ENCODE assay signal across 8 cellular contexts in the genomic region with DNA sequence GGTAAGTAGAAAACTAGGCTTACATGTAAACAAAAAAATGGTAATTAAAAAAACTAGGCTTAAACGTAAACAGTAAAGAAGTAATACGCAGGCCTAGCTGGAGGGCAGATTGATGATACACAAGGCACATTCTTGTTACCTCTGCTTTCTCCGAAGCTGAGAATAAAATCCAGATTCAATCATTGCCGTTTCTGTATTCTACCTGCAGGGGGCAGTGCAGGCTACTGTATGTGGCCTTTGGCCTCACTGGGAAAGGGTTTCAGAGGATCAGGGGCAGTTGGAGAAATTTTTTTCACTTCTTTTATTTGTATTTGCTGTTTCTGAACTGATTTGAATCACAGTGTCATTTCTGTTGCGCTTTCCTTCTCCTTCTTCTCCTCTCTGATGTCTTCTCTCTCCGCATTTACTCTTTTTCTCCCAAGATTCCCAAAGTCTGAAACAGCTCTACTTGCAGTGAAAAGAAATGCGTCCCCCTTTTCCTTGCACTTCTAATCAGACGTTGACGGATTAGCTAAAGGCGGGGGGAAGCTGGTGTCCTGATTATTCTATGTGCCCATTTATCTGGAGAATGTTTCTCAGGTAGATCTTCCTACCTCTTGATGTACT.
A peak's percentile ranks its signal among the peaks of the same experiment; 100 is the strongest.
DNase-seq lines count a peak whose midpoint lies in the region; ATAC-seq and TF ChIP-seq lines count a peak whose summit lies in the region.

No MANE protein-coding gene starts in this region.

- H3K27ac Mint-ChIP-seq in H9: no peak overlapping the region
- H3K27ac Mint-ChIP-seq in mesothelial cell of epicardium: no peak overlapping the region
- H3K27ac Mint-ChIP-seq in stimulated activated effector memory CD8-positive, alpha-beta T cell treated with anti-CD3 and anti-CD28 coated beads, Interleukin-12 subunit alpha, Interleukin-12 subunit beta, amount 100 ng/mL, for 72 hours: no peak overlapping the region

- H3K27me3 Mint-ChIP-seq in H9 (ENCODE audit: low read depth) (no peaks in the 10 kb centered on the region), mesothelial cell of epicardium (ENCODE audit: low read depth) (no peaks in the 10 kb centered on the region)

- no peaks in the 10 kb centered on the region for H3K9me3 Mint-ChIP-seq in H9
- peaks cover 5% of the 10 kb centered on the region for H3K9me3 Mint-ChIP-seq in mesothelial cell of epicardium
- peaks cover 3% of the 10 kb centered on the region for H3K9me3 Mint-ChIP-seq in stimulated activated effector memory CD8-positive, alpha-beta T cell treated with anti-CD3 and anti-CD28 coated beads, Interleukin-12 subunit alpha, Interleukin-12 subunit beta, amount 100 ng/mL, for 72 hours

- no peak overlapping the region for H3K4me2 ChIP-seq in H9 (ENCODE audit: insufficient read depth, insufficient read length, low read length)

- H2AFZ ChIP-seq in H9 (ENCODE audit: low read length): peak overlapping the region; percentile 74

- TF ChIP-seq CTCF in H9 (conservative IDR thresholded peaks at IDR 0.05): peak; percentile 93
- peak; percentile 94 for TF ChIP-seq CTCF in mesothelial cell of epicardium (IDR thresholded peaks at IDR 0.05; ENCODE audit: unreplicated experiment)

- H3K23me2 ChIP-seq in H9 (ENCODE audit: insufficient read length, low read depth, low read length, poor library complexity, severe bottlenecking): no peaks in the 10 kb centered on the region

- no peak overlapping the region for H3K9ac ChIP-seq in H9 (ENCODE audit: extremely low read depth, insufficient read length, low read length)

- ATAC-seq in stimulated activated effector memory CD8-positive, alpha-beta T cell treated with anti-CD3 and anti-CD28 coated beads, Interleukin-12 subunit alpha, Interleukin-12 subunit beta, amount 100 ng/mL, for 72 hours: peak; percentile 70
- no peak for ATAC-seq in HG03159 (IDR thresholded peaks at IDR 0.05; ENCODE audit: unreplicated experiment)

- no CpG with 5 or more reads among the region's 10 CpGs for WGBS in H9 (ENCODE audit: extremely low coverage, insufficient read length, low lambda C conversion rate)

- H3K9me3 ChIP-seq in H9 (ENCODE audit: control insufficient read depth, low read depth, low read length): no peaks in the 10 kb centered on the region

- no peak overlapping the region for H3K18ac ChIP-seq in H9 (ENCODE audit: insufficient read length, low read depth, low read length)

- no peak overlapping the region for H3K14ac ChIP-seq in H9 (ENCODE audit: insufficient read depth, low read length)

- no peak overlapping the region for H3K23ac ChIP-seq in H9 (ENCODE audit: insufficient read length, low read depth, low read length)

- no peak overlapping the region for H2BK15ac ChIP-seq in H9 (ENCODE audit: low read depth, low read length)

- H2BK120ac ChIP-seq in H9 (ENCODE audit: low read depth, low read length, poor library complexity, severe bottlenecking): no peak overlapping the region

- no peaks in the 10 kb centered on the region for H3K27me3 ChIP-seq in H9 (ENCODE audit: insufficient read depth, low read length)

- H3K56ac ChIP-seq in H9 (ENCODE audit: insufficient read length, low read depth, low read length): no peak overlapping the region

- H2BK12ac ChIP-seq in H9 (ENCODE audit: insufficient read length, low read depth, low read length): no peak overlapping the region

- no peaks in the 10 kb centered on the region for H3K36me3 Mint-ChIP-seq in H9 (ENCODE audit: insufficient read depth in 1 of 3, low read depth in 3 of 3)
- no peaks in the 10 kb centered on the region for H3K36me3 Mint-ChIP-seq in mesothelial cell of epicardium
- no peaks in the 10 kb centered on the region for H3K36me3 Mint-ChIP-seq in stimulated activated effector memory CD8-positive, alpha-beta T cell treated with anti-CD3 and anti-CD28 coated beads, Interleukin-12 subunit alpha, Interleukin-12 subunit beta, amount 100 ng/mL, for 72 hours

- H2AK5ac ChIP-seq in H9 (ENCODE audit: insufficient read length, low read length): no peak overlapping the region

- no peak overlapping the region for H2BK5ac ChIP-seq in H9 (ENCODE audit: insufficient read length, low read length)

- H4K5ac ChIP-seq in H9 (ENCODE audit: insufficient read length, low read depth, low read length): no peak overlapping the region

- H3K4me1 ChIP-seq in H9 (ENCODE audit: insufficient read depth, low read length): no peaks in the 10 kb centered on the region

- H3K79me2 ChIP-seq in H9 (ENCODE audit: insufficient read depth, low read length): no peaks in the 10 kb centered on the region

- peak; percentile 74 for DNase-seq in COLO829 (ENCODE audit: low spot score)
- peak; percentile 67 for DNase-seq in H9
- DNase-seq in NCI-H2227 (lab: John Stamatoyannopoulos, UW; ENCODE audit: unreplicated experiment): peak; percentile 74
- DNase-seq in activated CD4-positive, alpha-beta T cell treated with anti-CD3 and anti-CD28 coated beads for 4 hours: peak; percentile 34 to 58
- peak; percentile 3 to 20 for DNase-seq in dermis microvascular lymphatic vessel endothelial cell (ENCODE audit: low read depth in 2 of 2)
- peak in 1 of 2 experiments; percentile 68 for DNase-seq in mesothelial cell of epicardium (ENCODE audit: low spot score in 2 of 2, unreplicated experiment in 2 of 2)
- DNase-seq in stimulated activated effector memory CD8-positive, alpha-beta T cell treated with anti-CD3 and anti-CD28 coated beads, Interleukin-12 subunit alpha, Interleukin-12 subunit beta, amount 100 ng/mL, for 72 hours (ENCODE audit: low spot score in 2 of 2): peak; percentile 56 to 83

- no peaks in the 10 kb centered on the region for H4K20me1 ChIP-seq in H9 (ENCODE audit: control insufficient read depth, insufficient read depth, insufficient read length)

- H3K27ac ChIP-seq in H9 (ENCODE audit: insufficient read length, low read depth, low read length): no peak overlapping the region

- H4K8ac ChIP-seq in H9 (replicated peaks; ENCODE audit: insufficient read length, low read depth, low read length): no peak overlapping the region

- no peak overlapping the region for H3T11ph ChIP-seq in H9 (ENCODE audit: low read length)

- no peak overlapping the region for H4K91ac ChIP-seq in H9 (ENCODE audit: insufficient read length, low read depth, low read length)

- no peak overlapping the region for H3K4me3 Mint-ChIP-seq in H9
- H3K4me3 Mint-ChIP-seq in mesothelial cell of epicardium: no peak overlapping the region
- H3K4me3 Mint-ChIP-seq in stimulated activated effector memory CD8-positive, alpha-beta T cell treated with anti-CD3 and anti-CD28 coated beads, Interleukin-12 subunit alpha, Interleukin-12 subunit beta, amount 100 ng/mL, for 72 hours: no peak overlapping the region

- H2BK20ac ChIP-seq in H9 (ENCODE audit: low read depth, low read length, poor library complexity, severe bottlenecking): no peak overlapping the region

- no peaks in the 10 kb centered on the region for H3K79me1 ChIP-seq in H9 (ENCODE audit: insufficient read depth, low read depth, low read length, poor library complexity, severe bottlenecking)

- H3K4me1 Mint-ChIP-seq in H9 (peaks cover 0 to 3% of the 10 kb centered on the region in 2 experiments; a peak in 1 of 4 replicates), mesothelial cell of epicardium (peaks cover 3% of the 10 kb centered on the region)
- H3K4me1 Mint-ChIP-seq in stimulated activated effector memory CD8-positive, alpha-beta T cell treated with anti-CD3 and anti-CD28 coated beads, Interleukin-12 subunit alpha, Interleukin-12 subunit beta, amount 100 ng/mL, for 72 hours: peaks cover 9% of the 10 kb centered on the region

- H3K4ac ChIP-seq in H9 (ENCODE audit: low read depth, low read length): no peak overlapping the region
